Comparison of ENCODE assay signal across 9 cellular contexts in the genomic region with DNA sequence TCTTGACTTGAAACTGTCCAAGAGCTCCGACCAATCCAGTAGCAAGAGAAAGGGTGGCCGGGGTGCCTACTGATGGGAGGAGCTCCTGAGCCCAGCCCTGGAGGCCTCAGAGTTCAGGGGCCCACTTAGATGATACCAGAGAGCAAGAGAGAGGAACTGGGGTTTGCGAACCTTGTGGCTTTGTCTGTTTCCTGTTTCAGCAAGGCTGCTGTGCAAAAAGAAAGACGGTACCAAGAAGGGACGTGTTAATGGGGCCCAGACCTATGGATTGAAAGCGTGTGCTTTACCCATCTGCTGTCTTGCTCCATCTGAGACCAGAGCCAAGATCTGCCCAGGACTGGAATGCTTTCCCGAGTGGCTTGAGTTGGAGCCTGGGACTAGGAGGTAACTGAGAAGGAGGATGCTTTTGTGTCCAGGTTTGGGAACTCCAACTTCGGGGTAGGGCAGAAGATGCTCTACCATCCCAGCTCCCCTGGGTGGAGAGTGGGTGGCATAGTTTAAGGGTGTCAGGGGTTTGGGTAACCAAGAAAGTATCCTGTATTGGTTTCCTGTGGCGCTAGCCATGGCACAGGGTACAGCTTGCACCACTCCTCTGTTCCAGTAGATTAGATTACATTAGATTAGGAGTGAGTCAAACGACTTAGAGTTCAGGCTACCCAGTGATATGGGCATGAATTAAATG. TPM values are rescaled to one million over a fixed set of nuclear protein-coding genes. Genes with fewer than 3 reads are reported as not detected.
DNase-seq lines count a peak whose midpoint lies in the region; ATAC-seq lines count a peak whose summit lies in the region.
"Had no signal": no experiment of that assay in that cellular context is flagged by ENCODE, and none has a peak within 500 bp of the region (broad histone marks: within the 10 kb centered on the region; RNA-seq: fewer than 3 reads in every experiment).

A gene with protein sequence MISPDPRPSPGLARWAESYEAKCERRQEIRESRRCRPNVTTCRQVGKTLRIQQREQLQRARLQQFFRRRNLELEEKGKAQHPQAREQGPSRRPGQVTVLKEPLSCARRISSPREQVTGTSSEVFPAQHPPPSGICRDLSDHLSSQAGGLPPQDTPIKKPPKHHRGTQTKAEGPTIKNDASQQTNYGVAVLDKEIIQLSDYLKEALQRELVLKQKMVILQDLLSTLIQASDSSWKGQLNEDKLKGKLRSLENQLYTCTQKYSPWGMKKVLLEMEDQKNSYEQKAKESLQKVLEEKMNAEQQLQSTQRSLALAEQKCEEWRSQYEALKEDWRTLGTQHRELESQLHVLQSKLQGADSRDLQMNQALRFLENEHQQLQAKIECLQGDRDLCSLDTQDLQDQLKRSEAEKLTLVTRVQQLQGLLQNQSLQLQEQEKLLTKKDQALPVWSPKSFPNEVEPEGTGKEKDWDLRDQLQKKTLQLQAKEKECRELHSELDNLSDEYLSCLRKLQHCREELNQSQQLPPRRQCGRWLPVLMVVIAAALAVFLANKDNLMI (plus strand): TSS at position 128 of the 682 bp plus-strand sequence. CDS start 3,987 bp downstream, outside the sequence.

- POLR2A ChIA-PET in activated naive CD8-positive, alpha-beta T cell treated with anti-CD3 and anti-CD28 coated beads, Interleukin-2, amount 10 ng/mL, durations not matched to agents 7 days and 5 days (lab: Charles Lee): interaction anchor here (0.8 to 14.9 kb wide), 11 partner anchors 8 to 79 kb away, joined by 3 to 488 read pairs (median 5); partner anchors contain the start of genes C1orf74 and UTP25

- ATAC-seq in GM18873 (IDR thresholded peaks at IDR 0.05; ENCODE audit: low FRiP score, unreplicated experiment) (peak; percentile 77), HG03045 (IDR thresholded peaks at IDR 0.05; ENCODE audit: unreplicated experiment) (peak; percentile 78)
- peak; percentile 85 for ATAC-seq in activated naive CD8-positive, alpha-beta T cell treated with anti-CD3 and anti-CD28 coated beads, Interleukin-2, amount 10 ng/mL, durations not matched to agents 7 days and 5 days (ENCODE audit: low read depth)

- H3K4me3 Mint-ChIP-seq in T-helper 1 cell treated with Interleukin-12 subunit alpha and Interleukin-12 subunit beta and Interleukin-4 antibody, amounts not matched to agents 30 μg/mL and 1 μg/mL, for 36 hours: peak within 1 kb of the TSS; percentile 97
- H3K4me3 Mint-ChIP-seq in activated naive CD8-positive, alpha-beta T cell treated with anti-CD3 and anti-CD28 coated beads, Interleukin-2, amount 10 ng/mL, durations not matched to agents 7 days and 5 days: peak within 1 kb of the TSS; percentile 92
- H3K4me3 Mint-ChIP-seq: nephron had no signal

- no peaks in the 10 kb centered on the region for H3K9me3 Mint-ChIP-seq in T-helper 1 cell treated with Interleukin-12 subunit alpha and Interleukin-12 subunit beta and Interleukin-4 antibody, amounts not matched to agents 30 μg/mL and 1 μg/mL, for 36 hours
- H3K9me3 Mint-ChIP-seq in activated naive CD8-positive, alpha-beta T cell treated with anti-CD3 and anti-CD28 coated beads, Interleukin-2, amount 10 ng/mL, durations not matched to agents 7 days and 5 days: no peaks in the 10 kb centered on the region
- H3K9me3 Mint-ChIP-seq: nephron had no signal

- peak within 1 kb of the TSS; percentile 97 for H3K27ac Mint-ChIP-seq in T-helper 1 cell treated with Interleukin-12 subunit alpha and Interleukin-12 subunit beta and Interleukin-4 antibody, amounts not matched to agents 30 μg/mL and 1 μg/mL, for 36 hours
- H3K27ac Mint-ChIP-seq in activated naive CD8-positive, alpha-beta T cell treated with anti-CD3 and anti-CD28 coated beads, Interleukin-2, amount 10 ng/mL, durations not matched to agents 7 days and 5 days: peak within 1 kb of the TSS; percentile 94
- H3K27ac Mint-ChIP-seq: nephron had no signal

- DNase-seq in activated naive CD8-positive, alpha-beta T cell treated with anti-CD3 and anti-CD28 coated beads, Interleukin-2, amount 10 ng/mL, durations not matched to agents 7 days and 5 days: peak; percentile 65
- DNase-seq in stimulated activated CD4-positive, alpha-beta T cell treated with anti-CD3 and anti-CD28 coated beads, Interleukin-12 subunit alpha, Interleukin-12 subunit beta, amount 100 ng/mL, for 48 hours (ENCODE audit: low read depth in 2 of 3, low spot score in 1 of 3): peak; percentile 73 to 78 (median 76)
- DNase-seq in NCI-H1092 treated with DMSO at 0.1 percent for 48 hours (lab: John Stamatoyannopoulos, UW): no peak
- DNase-seq in ecto neural progenitor cell (ENCODE audit: low spot score): no peak
- DNase-seq in AG20443 (ENCODE audit: low spot score): no peak

- no peaks in the 10 kb centered on the region for H3K27me3 Mint-ChIP-seq in T-helper 1 cell treated with Interleukin-12 subunit alpha and Interleukin-12 subunit beta and Interleukin-4 antibody, amounts not matched to agents 30 μg/mL and 1 μg/mL, for 36 hours (ENCODE audit: low read depth)
- H3K27me3 Mint-ChIP-seq in activated naive CD8-positive, alpha-beta T cell treated with anti-CD3 and anti-CD28 coated beads, Interleukin-2, amount 10 ng/mL, durations not matched to agents 7 days and 5 days: no peaks in the 10 kb centered on the region

- peaks cover 66% of the 10 kb centered on the region for H3K4me1 Mint-ChIP-seq in T-helper 1 cell treated with Interleukin-12 subunit alpha and Interleukin-12 subunit beta and Interleukin-4 antibody, amounts not matched to agents 30 μg/mL and 1 μg/mL, for 36 hours (ENCODE audit: low read depth)
- peaks cover 64% of the 10 kb centered on the region for H3K4me1 Mint-ChIP-seq in activated naive CD8-positive, alpha-beta T cell treated with anti-CD3 and anti-CD28 coated beads, Interleukin-2, amount 10 ng/mL, durations not matched to agents 7 days and 5 days

- peaks cover 59% of the 10 kb centered on the region for H3K36me3 Mint-ChIP-seq in T-helper 1 cell treated with Interleukin-12 subunit alpha and Interleukin-12 subunit beta and Interleukin-4 antibody, amounts not matched to agents 30 μg/mL and 1 μg/mL, for 36 hours (ENCODE audit: low read depth)
- H3K36me3 Mint-ChIP-seq in activated naive CD8-positive, alpha-beta T cell treated with anti-CD3 and anti-CD28 coated beads, Interleukin-2, amount 10 ng/mL, durations not matched to agents 7 days and 5 days: peaks cover 33% of the 10 kb centered on the region

RNA-seq across cellular contexts. Expression of the gene that starts here (rescaled TPM):
- 100 to 1,000 TPM; 392 to 403 TPM for total RNA-seq in activated naive CD8-positive, alpha-beta T cell treated with anti-CD3 and anti-CD28 coated beads, Interleukin-2, amount 10 ng/mL, durations not matched to agents 7 days and 5 days

Comparison
In these comparisons a context has a peak if more than half of its experiments do, and no peak if none do; other contexts are left out.
1. DNase-seq: peak in activated naive CD8-positive, alpha-beta T cell treated with anti-CD3 and anti-CD28 coated beads, Interleukin-2, amount 10 ng/mL, durations not matched to agents 7 days and 5 days (single experiment) and stimulated activated CD4-positive, alpha-beta T cell treated with anti-CD3 and anti-CD28 coated beads, Interleukin-12 subunit alpha, Interleukin-12 subunit beta, amount 100 ng/mL, for 48 hours (3 of 3); none in NCI-H1092 treated with DMSO at 0.1 percent for 48 hours (single experiment), ecto neural progenitor cell (single experiment) and AG20443 (single experiment).
2. Peak in every context shown above with its lines, with median percentiles within 50 percentile points of each other: ATAC-seq.